ENCODE assay signal across 2 cellular contexts in genomic region chr1:15211424-15211823, GRCh38.
TF ChIP-seq lines count a peak whose summit lies in the region.

No MANE protein-coding gene starts in this region.

TF ChIP-seq in HepG2, 621 proteins besides CTCF, POLR2A, EP300 and RAD21:
- 0 out of 2 replicates have a peak, but pooled peaks have one; percentile 23 for TF ChIP-seq ADNP (CRISPR knock-in tag; IDR thresholded peaks at IDR 0.05)
- TF ChIP-seq AKAP8 (CRISPR knock-in tag; IDR thresholded peaks at IDR 0.05), result no peak
- no peak for TF ChIP-seq HOXA5 (CRISPR knock-in tag; IDR thresholded peaks at IDR 0.05)
- no peak for TF ChIP-seq RCOR2 (CRISPR knock-in tag; IDR thresholded peaks at IDR 0.05)
- TF ChIP-seq ZNF768 (CRISPR knock-in tag; IDR thresholded peaks at IDR 0.05), result peak; percentile 87; the same call in 1 of the 2 replicates
- no peak for TF ChIP-seq ZKSCAN1 (IDR thresholded peaks at IDR 0.05; ENCODE audit: low read length)
- TF ChIP-seq ZMYM3 (CRISPR knock-in tag; IDR thresholded peaks at IDR 0.05), result peak; percentile 57
- no peak for TF ChIP-seq POGZ (CRISPR knock-in tag; IDR thresholded peaks at IDR 0.05)
- no peak for TF ChIP-seq SNAPC2 (CRISPR knock-in tag; IDR thresholded peaks at IDR 0.05)
- TF ChIP-seq U2AF2 (IDR thresholded peaks at IDR 0.05; ENCODE audit: low read depth, low read length), result no peak
- TF ChIP-seq ATF6 (CRISPR knock-in tag; conservative IDR thresholded peaks at IDR 0.05), result no peak
- no peak for TF ChIP-seq ZNF333 (CRISPR knock-in tag; IDR thresholded peaks at IDR 0.05; ENCODE audit: borderline replicate concordance)
- TF ChIP-seq ZNF670 (CRISPR knock-in tag; IDR thresholded peaks at IDR 0.05; ENCODE audit: borderline replicate concordance), result no peak
- TF ChIP-seq ZNF33A (CRISPR knock-in tag; IDR thresholded peaks at IDR 0.05; ENCODE audit: borderline replicate concordance), result no peak

TF ChIP-seq in H1, 55 proteins besides CTCF, POLR2A, EP300 and RAD21:
- no peak for TF ChIP-seq HDAC6 (IDR thresholded peaks at IDR 0.05; ENCODE audit: low read depth, low read length)
- peak; percentile 87 for TF ChIP-seq KDM1A (IDR thresholded peaks at IDR 0.05; ENCODE audit: borderline replicate concordance, low read length)
- no peak for TF ChIP-seq SUZ12 (IDR thresholded peaks at IDR 0.05; ENCODE audit: low read length)
TF ChIP-seq in H1: peak in this region for 1.
